Comparison of ENCODE assay signal across 8 cellular contexts in genomic region chr2:208072250-208072892, GRCh38. TPM values are rescaled to one million over a fixed set of nuclear protein-coding genes. Genes with fewer than 3 reads are reported as not detected.
DNase-seq lines count a peak whose midpoint lies in the region; ATAC-seq and TF ChIP-seq lines count a peak whose summit lies in the region.

No MANE protein-coding gene starts in this region.

- peaks cover 24% of the 10 kb centered on the region for H3K27me3 Mint-ChIP-seq in activated T-helper 17 cell treated with anti-CD3 and anti-CD28 coated beads, Interleukin-2, amount 50 U/mL, for 72 hours

- no peak overlapping the region for H3K18ac ChIP-seq in IMR-90 (ENCODE audit: low read depth, low read length)

- no peak overlapping the region for H2AK9ac ChIP-seq in IMR-90 (replicated peaks; ENCODE audit: low read depth, low read length, poor library complexity)

- H3K4me3 ChIP-seq in IMR-90 (ENCODE audit: insufficient read depth, low read depth, low read length) (no peak overlapping the region), ovary (no peak overlapping the region)

- H2AK5ac ChIP-seq in IMR-90 (ENCODE audit: low read depth, low read length), result no peak overlapping the region

- TF ChIP-seq POLR2A in IMR-90 (IDR thresholded peaks at IDR 0.05; ENCODE audit: low read depth, low read length) (0 out of 2 replicates have a peak, but pooled peaks have one; percentile 42), ovary (IDR thresholded peaks at IDR 0.05) (no peak)

- H3K36me3 Mint-ChIP-seq in activated T-helper 17 cell treated with anti-CD3 and anti-CD28 coated beads, Interleukin-2, amount 50 U/mL, for 72 hours (ENCODE audit: low read depth), result no peaks in the 10 kb centered on the region

- no peaks in the 10 kb centered on the region for H3K9me3 ChIP-seq in IMR-90 (ENCODE audit: control insufficient read depth, insufficient read depth, low read length)
- H3K9me3 ChIP-seq in ovary, result no peaks in the 10 kb centered on the region

- H4K91ac ChIP-seq in IMR-90 (ENCODE audit: insufficient read depth, low read depth, low read length), result no peak overlapping the region

- no peak overlapping the region for H3K9ac ChIP-seq in IMR-90 (ENCODE audit: low read depth, low read length)

- dilution Hi-C loops in IMR-90 (cut with HindIII; ENCODE audit: low sequenced_read_pairs, unreplicated experiment), result no loop called here

- no peak overlapping the region for H2BK120ac ChIP-seq in IMR-90 (ENCODE audit: low read depth, low read length)

- H3K4me1 Mint-ChIP-seq in activated T-helper 17 cell treated with anti-CD3 and anti-CD28 coated beads, Interleukin-2, amount 50 U/mL, for 72 hours, result no peaks in the 10 kb centered on the region

- H3K4me2 ChIP-seq in IMR-90 (ENCODE audit: low read depth, low read length), result no peak overlapping the region

- no peak overlapping the region for H3K56ac ChIP-seq in IMR-90 (ENCODE audit: extremely low read depth, insufficient read depth, low read length)

- no peak overlapping the region for H3K14ac ChIP-seq in IMR-90 (replicated peaks; ENCODE audit: low read depth, low read length)

- TF ChIP-seq EP300 in ovary (IDR thresholded peaks at IDR 0.05), result no peak

- H3K9me3 Mint-ChIP-seq in activated T-helper 17 cell treated with anti-CD3 and anti-CD28 coated beads, Interleukin-2, amount 50 U/mL, for 72 hours, result no peaks in the 10 kb centered on the region

- H3K36me3 ChIP-seq in IMR-90 (ENCODE audit: control insufficient read depth, insufficient read depth, low read length) (no peaks in the 10 kb centered on the region), ovary (no peaks in the 10 kb centered on the region)

- H3K27ac ChIP-seq in IMR-90 (ENCODE audit: insufficient read depth, low read length), result no peak overlapping the region
- H3K27ac ChIP-seq in foreskin keratinocyte, result no peak overlapping the region
- H3K27ac ChIP-seq in ovary, result no peak overlapping the region

- WGBS in IMR-90 (ENCODE audit: extremely low coverage in 2 of 2, insufficient read length in 1 of 2), 2 experiments, result no CpG with 5 or more reads among the region's 9 CpGs
- WGBS in ovary, 3 donors, result 22 to 25% (median 23%) methylated on average over 9 of the region's 9 CpGs

- H3K9me1 ChIP-seq in IMR-90 (ENCODE audit: insufficient read depth, low read length), result no peaks in the 10 kb centered on the region

- no peak overlapping the region for H2AFZ ChIP-seq in IMR-90 (replicated peaks; ENCODE audit: low read length, poor library complexity)

- peak; percentile 98 for TF ChIP-seq RAD21 in IMR-90 (IDR thresholded peaks at IDR 0.05; ENCODE audit: low read length)

- H3K27me3 ChIP-seq in IMR-90 (ENCODE audit: control insufficient read depth, insufficient read depth, low read length) (peaks cover 5% of the 10 kb centered on the region), foreskin keratinocyte (peaks cover 21% of the 10 kb centered on the region), ovary (no peaks in the 10 kb centered on the region)

- H3K4me1 ChIP-seq in IMR-90 (ENCODE audit: control insufficient read depth, insufficient read depth, low read length) (no peaks in the 10 kb centered on the region), foreskin keratinocyte (no peaks in the 10 kb centered on the region), ovary (ENCODE audit: insufficient read depth) (no peaks in the 10 kb centered on the region)

- no peaks in the 10 kb centered on the region for H3K79me1 ChIP-seq in IMR-90 (ENCODE audit: low read depth in 1 of 2, low read length in 2 of 2)

- no TSS peak for BruUV-seq in IMR-90 (replicated peaks; lab: Mats Ljungman, UMichigan)

- intact Hi-C loops in IMR-90 (cut with micrococcal nuclease) (loop anchor here (1.0 to 10.0 kb wide), 6 partner anchors 32 to 1088 kb away; no protein-coding TSS in a partner anchor), ovary (cut with DNase I) (loop anchor here in 3 of 4 donors (2.0 to 10.0 kb wide), 3 partner anchors 325 to 328 kb away; no protein-coding TSS in a partner anchor)

- no peak overlapping the region for H3K4ac ChIP-seq in IMR-90 (ENCODE audit: low read depth, low read length)

- POLR2A ChIA-PET in IMR-90 (lab: Charles Lee; ENCODE audit: unreplicated experiment), result no interaction called here

- DNase-seq in DMS53 (lab: John Stamatoyannopoulos, UW) (peak; percentile 77), IMR-90 (peak; percentile 72), RKO (ENCODE audit: low spot score) (peak; percentile 72), foreskin keratinocyte (peak in 1 of 2 donors; percentile 39), ovary (peak; percentile 46 to 74 (median 61)), ureter (ENCODE audit: low spot score) (peak; percentile 71)

- no peak overlapping the region for H2BK20ac ChIP-seq in IMR-90 (ENCODE audit: low read depth, low read length)

- H4K5ac ChIP-seq in IMR-90 (ENCODE audit: low read depth, low read length), result no peak overlapping the region

- H4K8ac ChIP-seq in IMR-90 (ENCODE audit: low read depth in 2 of 2, low read length in 2 of 2), result no peak overlapping the region

- in situ Hi-C loops in IMR-90 (cut with MboI; ENCODE audit: low sequenced_read_pairs), result loop anchor here (5.0 to 25.0 kb wide), 3 partner anchors 325 to 585 kb away; partner anchors contain the start of gene METTL21A

- no peak overlapping the region for H3K23ac ChIP-seq in IMR-90 (ENCODE audit: low read depth, low read length)

- no peak overlapping the region for H3K27ac Mint-ChIP-seq in activated T-helper 17 cell treated with anti-CD3 and anti-CD28 coated beads, Interleukin-2, amount 50 U/mL, for 72 hours

- no peak overlapping the region for H2BK5ac ChIP-seq in IMR-90 (ENCODE audit: low read depth, low read length, poor library complexity, severe bottlenecking)

- TF ChIP-seq CTCF in IMR-90 (conservative IDR thresholded peaks at IDR 0.05; ENCODE audit: low read depth, low read length) (peak; percentile 85), foreskin keratinocyte (conservative IDR thresholded peaks at IDR 0.05) (peak; percentile 87), ovary (IDR thresholded peaks at IDR 0.05) (peak; percentile 51 to 70 (median 66))

- ATAC-seq in GM21447 (IDR thresholded peaks at IDR 0.05; ENCODE audit: unreplicated experiment) (peak; percentile 72), IMR-90 (ENCODE audit: low read depth) (peak; percentile 93), foreskin keratinocyte (peak; percentile 88)
- ATAC-seq in activated T-helper 17 cell treated with anti-CD3 and anti-CD28 coated beads, Interleukin-2, amount 50 U/mL, for 72 hours (replicated peaks), result peak; percentile 62

- no peaks in the 10 kb centered on the region for H4K20me1 ChIP-seq in IMR-90 (ENCODE audit: insufficient read depth, low read length)

- no peak overlapping the region for H2BK15ac ChIP-seq in IMR-90 (ENCODE audit: low read depth, low read length)

- CTCF ChIA-PET in IMR-90 (lab: Yijun Ruan, JAX), result interaction anchor here (0.6 to 1.9 kb wide), 6 partner anchors 10 to 329 kb away, joined by 3 to 15 read pairs (median 4); partner anchors contain the start of gene PLEKHM3

- H3K4me3 Mint-ChIP-seq in activated T-helper 17 cell treated with anti-CD3 and anti-CD28 coated beads, Interleukin-2, amount 50 U/mL, for 72 hours, result no peak overlapping the region

TF ChIP-seq in IMR-90, 13 proteins besides CTCF, POLR2A, EP300 and RAD21:
- peak; percentile 89 for TF ChIP-seq SMC3 (IDR thresholded peaks at IDR 0.05; ENCODE audit: low read depth, low read length)
- TF ChIP-seq RCOR1 (IDR thresholded peaks at IDR 0.05; ENCODE audit: insufficient replicate concordance, low read length), result no peak

RNA-seq across cellular contexts. Expression of gene PLEKHM3, which starts 47.0 kb away (rescaled TPM):
- total RNA-seq in IMR-90 (2012; rRNA removed), result 8.6 and 11.3 TPM in 2 replicates
- 2.1 and 2.4 TPM in 2 replicates for polyA plus RNA-seq in IMR-90 (2012; rRNA removed)
- polyA plus RNA-seq in IMR-90 (2012; cell fraction: cytosol; rRNA removed), result 1.2 and 1.5 TPM in 2 replicates
- 1.1 and 2.4 TPM in 2 replicates for polyA plus RNA-seq in IMR-90 (2012; cell fraction: nucleus; rRNA removed; ENCODE audit: low replicate concordance)
- total RNA-seq in activated T-helper 17 cell treated with anti-CD3 and anti-CD28 coated beads, Interleukin-2, amount 50 U/mL, for 72 hours, result 1 to 10 TPM; 3.2 to 5.3 TPM
- total RNA-seq in foreskin keratinocyte, result 3.6 and 5.3 TPM in 2 replicates
- 1.4 and 1.5 TPM in 2 replicates for polyA plus RNA-seq in foreskin keratinocyte
- 10 to 100 TPM; 11.6 to 26.1 (median 14.3) TPM for total RNA-seq in ovary
- 10 to 100 TPM in 1 of 2 donors, 1 to 10 TPM in 1; 6.5 to 14.6 TPM for polyA plus RNA-seq in ovary
- total RNA-seq in ureter, result 15.2 TPM

RNA-seq across cellular contexts. Expression of gene CRYGD, which starts 52.0 kb away (rescaled TPM):
- not detected in 2 replicates for total RNA-seq in IMR-90 (2012; rRNA removed)
- not detected in 2 replicates for polyA plus RNA-seq in IMR-90 (2012; rRNA removed)
- not detected in 2 replicates for polyA plus RNA-seq in IMR-90 (2012; cell fraction: cytosol; rRNA removed)
- not detected in 2 replicates for polyA plus RNA-seq in IMR-90 (2012; cell fraction: nucleus; rRNA removed; ENCODE audit: low replicate concordance)
- total RNA-seq in activated T-helper 17 cell treated with anti-CD3 and anti-CD28 coated beads, Interleukin-2, amount 50 U/mL, for 72 hours, result not detected
- not detected in 2 replicates for total RNA-seq in foreskin keratinocyte
- not detected in 2 replicates for polyA plus RNA-seq in foreskin keratinocyte
- total RNA-seq in ovary, result 1 to 10 TPM in 6 of 7 donors, not detected in 1; 1.5 to 7.3 (median 3.8) TPM
- polyA plus RNA-seq in ovary, result 1 to 10 TPM; 2.3 to 7.0 TPM
- total RNA-seq in ureter, result not detected

RNA-seq across cellular contexts. Expression of gene CRYGC, which starts 57.3 kb away (rescaled TPM):
- not detected in 2 replicates for total RNA-seq in IMR-90 (2012; rRNA removed)
- polyA plus RNA-seq in IMR-90 (2012; rRNA removed), result not detected in 2 replicates
- polyA plus RNA-seq in IMR-90 (2012; cell fraction: cytosol; rRNA removed), result not detected in 2 replicates
- polyA plus RNA-seq in IMR-90 (2012; cell fraction: nucleus; rRNA removed; ENCODE audit: low replicate concordance), result not detected in 2 replicates
- not detected for total RNA-seq in activated T-helper 17 cell treated with anti-CD3 and anti-CD28 coated beads, Interleukin-2, amount 50 U/mL, for 72 hours
- not detected in 2 replicates for total RNA-seq in foreskin keratinocyte
- 0.17 TPM in 1 of 2 replicates, not detected in the other for polyA plus RNA-seq in foreskin keratinocyte
- total RNA-seq in ovary, result not detected
- polyA plus RNA-seq in ovary, result not detected
- total RNA-seq in ureter, result not detected
